8 cellular contexts compared by ENCODE assay signal in the genomic region with DNA sequence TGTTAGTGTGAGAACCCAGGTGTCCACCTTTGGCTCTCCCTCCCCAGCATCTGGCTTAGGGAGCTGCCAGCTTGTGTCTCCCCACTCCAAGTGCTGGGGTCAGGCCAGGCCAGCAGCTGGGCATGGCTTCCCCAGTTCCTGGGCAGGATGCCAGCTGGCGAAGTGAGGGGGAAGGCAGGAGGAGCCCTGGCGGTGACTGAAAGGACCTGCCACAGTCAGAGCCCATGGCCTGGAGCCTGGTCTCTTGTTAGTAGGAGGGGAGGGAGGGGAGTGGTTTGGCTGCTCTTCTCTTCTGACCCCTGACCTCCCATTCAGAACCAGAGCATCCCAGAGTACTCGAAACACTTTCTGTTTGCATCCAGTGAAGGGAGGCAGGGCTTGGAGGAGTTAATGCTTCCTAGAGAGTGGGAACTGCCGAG. TPM values are rescaled to one million over a fixed set of nuclear protein-coding genes. Genes with fewer than 3 reads are reported as not detected.
DNase-seq lines count a peak whose midpoint lies in the region; ATAC-seq and TF ChIP-seq lines count a peak whose summit lies in the region.

No MANE protein-coding gene starts in this region.

- H3K27me3 Mint-ChIP-seq in activated T-cell treated with anti-CD3 and anti-CD28 coated beads, Interleukin-2, amount 50 U/mL, for 24 hours: no peaks in the 10 kb centered on the region
- no peaks in the 10 kb centered on the region for H3K27me3 Mint-ChIP-seq in activated T-cell treated with anti-CD3 and anti-CD28 coated beads, Interleukin-2, amount 50 U/mL, for 72 hours (ENCODE audit: low read depth)

- H3K27ac ChIP-seq in muscle layer of duodenum (ENCODE audit: low read length) (peak overlapping the region; percentile 94), upper lobe of right lung (peak overlapping the region; percentile 90)

- H3K4me1 ChIP-seq in muscle layer of duodenum (ENCODE audit: control insufficient read depth in 1 of 2, insufficient read depth in 2 of 2, low read length in 2 of 2) (peaks cover 28 to 47% of the 10 kb centered on the region in 2 donors), upper lobe of right lung (peaks cover 36% of the 10 kb centered on the region)

- H3K27me3 ChIP-seq in muscle layer of duodenum (ENCODE audit: low read depth, low read length) (no peaks in the 10 kb centered on the region), upper lobe of right lung (no peaks in the 10 kb centered on the region)

- intact Hi-C loops in upper lobe of right lung (cut with DNase I): no loop called here

- TF ChIP-seq CTCF in upper lobe of right lung (IDR thresholded peaks at IDR 0.05): peak; percentile 57

- H3K36me3 ChIP-seq in muscle layer of duodenum (ENCODE audit: control insufficient read depth in 1 of 2, insufficient read depth in 2 of 2, low read length in 2 of 2) (peaks cover 15 to 25% of the 10 kb centered on the region in 2 donors), upper lobe of right lung (peaks cover 41% of the 10 kb centered on the region)

- no peak overlapping the region for H3K4me3 Mint-ChIP-seq in activated T-cell treated with anti-CD3 and anti-CD28 coated beads, Interleukin-2, amount 50 U/mL, for 24 hours
- H3K4me3 Mint-ChIP-seq in activated T-cell treated with anti-CD3 and anti-CD28 coated beads, Interleukin-2, amount 50 U/mL, for 72 hours: no peak overlapping the region

- H3K4me3 ChIP-seq in muscle layer of duodenum (ENCODE audit: low read depth in 1 of 2, low read length in 2 of 2) (peak overlapping the region; percentile 75 to 90), upper lobe of right lung (no peak overlapping the region)

- no peaks in the 10 kb centered on the region for H3K9me3 Mint-ChIP-seq in activated T-cell treated with anti-CD3 and anti-CD28 coated beads, Interleukin-2, amount 50 U/mL, for 24 hours
- no peaks in the 10 kb centered on the region for H3K9me3 Mint-ChIP-seq in activated T-cell treated with anti-CD3 and anti-CD28 coated beads, Interleukin-2, amount 50 U/mL, for 72 hours

- peaks cover 60% of the 10 kb centered on the region for H3K36me3 Mint-ChIP-seq in activated T-cell treated with anti-CD3 and anti-CD28 coated beads, Interleukin-2, amount 50 U/mL, for 24 hours (ENCODE audit: low read depth)
- H3K36me3 Mint-ChIP-seq in activated T-cell treated with anti-CD3 and anti-CD28 coated beads, Interleukin-2, amount 50 U/mL, for 72 hours (ENCODE audit: insufficient read depth in 2 of 2): peaks cover 5 to 18% of the 10 kb centered on the region in 2 donors

- DNase-seq in activated T-cell treated with anti-CD3 and anti-CD28 coated beads for 48 hours (ENCODE audit: low read depth) (peak; percentile 33), NCI-H446 treated with DMSO at 0.1 percent for 48 hours (lab: John Stamatoyannopoulos, UW) (peak; percentile 90), fibroblast of gingiva (ENCODE audit: low read depth) (peak; percentile 98), upper lobe of right lung (peak; percentile 99)
- DNase-seq in activated T-cell treated with anti-CD3 and anti-CD28 coated beads, Interleukin-2, amount 50 U/mL, for 24 hours: no peak
- DNase-seq in activated T-cell treated with anti-CD3 and anti-CD28 coated beads, Interleukin-2, amount 50 U/mL, for 72 hours: peak; percentile 52 to 54

- no peak overlapping the region for H3K27ac Mint-ChIP-seq in activated T-cell treated with anti-CD3 and anti-CD28 coated beads, Interleukin-2, amount 50 U/mL, for 24 hours
- no peak overlapping the region for H3K27ac Mint-ChIP-seq in activated T-cell treated with anti-CD3 and anti-CD28 coated beads, Interleukin-2, amount 50 U/mL, for 72 hours

- peaks cover 8% of the 10 kb centered on the region for H3K4me1 Mint-ChIP-seq in activated T-cell treated with anti-CD3 and anti-CD28 coated beads, Interleukin-2, amount 50 U/mL, for 24 hours (ENCODE audit: low read depth)
- peaks cover 4% of the 10 kb centered on the region for H3K4me1 Mint-ChIP-seq in activated T-cell treated with anti-CD3 and anti-CD28 coated beads, Interleukin-2, amount 50 U/mL, for 72 hours (ENCODE audit: low read depth)

- no peaks in the 10 kb centered on the region for H3K9me3 ChIP-seq in muscle layer of duodenum (ENCODE audit: control insufficient read depth in 1 of 2, low read length in 2 of 2)
- H3K9me3 ChIP-seq in upper lobe of right lung: no peaks in the 10 kb centered on the region

- ATAC-seq in activated T-cell treated with anti-CD3 and anti-CD28 coated beads, Interleukin-2, amount 50 U/mL, for 72 hours (replicated peaks in 1 of 2): no peak
- ATAC-seq in upper lobe of right lung (peak; percentile 77), GM18502 (IDR thresholded peaks at IDR 0.05; ENCODE audit: poor library complexity, unreplicated experiment) (no peak)

RNA-seq across cellular contexts. Expression of gene CHD3, which starts 0.6 kb away (rescaled TPM):
- total RNA-seq in activated T-cell treated with anti-CD3 and anti-CD28 coated beads, Interleukin-2, amount 50 U/mL, for 72 hours: 100 to 1,000 TPM; 133 to 140 TPM
- total RNA-seq in upper lobe of right lung: 93.0 TPM

RNA-seq across cellular contexts. Expression of gene RNF227, which starts 26.9 kb away (rescaled TPM):
- total RNA-seq in activated T-cell treated with anti-CD3 and anti-CD28 coated beads, Interleukin-2, amount 50 U/mL, for 72 hours: 1 to 10 TPM; 2.5 to 3.7 TPM
- 8.0 TPM for total RNA-seq in upper lobe of right lung

RNA-seq across cellular contexts. Expression of gene CYB5D1, which starts 31.4 kb away (rescaled TPM):
- total RNA-seq in activated T-cell treated with anti-CD3 and anti-CD28 coated beads, Interleukin-2, amount 50 U/mL, for 72 hours: 10 to 100 TPM in 1 of 2 donors, 1 to 10 TPM in 1; 6.7 to 10.2 TPM
- 7.2 TPM for total RNA-seq in upper lobe of right lung

RNA-seq across cellular contexts. Expression of gene NAA38, which starts 31.8 kb away (rescaled TPM):
- 10 to 100 TPM; 42.7 to 43.5 TPM for total RNA-seq in activated T-cell treated with anti-CD3 and anti-CD28 coated beads, Interleukin-2, amount 50 U/mL, for 72 hours
- total RNA-seq in upper lobe of right lung: 58.7 TPM

RNA-seq across cellular contexts. Expression of gene TMEM88, which starts 34.3 kb away (rescaled TPM):
- 1 to 10 TPM; 5.2 to 5.3 TPM for total RNA-seq in activated T-cell treated with anti-CD3 and anti-CD28 coated beads, Interleukin-2, amount 50 U/mL, for 72 hours
- 10.7 TPM for total RNA-seq in upper lobe of right lung
